In genomic region chr6:32022092-32022491, GRCh38 we compare ENCODE assay signal across 2 cellular contexts. TPM values are rescaled to one million over a fixed set of nuclear protein-coding genes. Genes with fewer than 3 reads are reported as not detected.
"Had no signal": no experiment of that assay in that cellular context is flagged by ENCODE, and none has a peak within 500 bp of the region (broad histone marks: within the 10 kb centered on the region; RNA-seq: fewer than 3 reads in every experiment).

No MANE protein-coding gene starts in this region.

RNA-seq across cellular contexts. Expression of gene CYP21A2, which starts 16.1 kb away (rescaled TPM):
- total RNA-seq: activated B cell treated with CpG ODN at 0.5 μM for 24 hours, bronchial epithelial cell had no signal
